20 cellular contexts compared by ENCODE assay signal in genomic region chr19:43507880-43508279, GRCh38. TPM values are rescaled to one million over a fixed set of nuclear protein-coding genes. Genes with fewer than 3 reads are reported as not detected.
DNase-seq lines count a peak whose midpoint lies in the region; ATAC-seq, FAIRE-seq and TF ChIP-seq lines count a peak whose summit lies in the region.
"Had no signal": no experiment of that assay in that cellular context is flagged by ENCODE, and none has a peak within 500 bp of the region (broad histone marks: within the 10 kb centered on the region; RNA-seq: fewer than 3 reads in every experiment).

No MANE protein-coding gene starts in this region.

- in situ Hi-C loops in HepG2 (cut with HindIII; ENCODE audit: extremely low pct_ligation_motif_present, low pct_unique_long_range_greater_than_20kb): no loop called here

- no peak for FAIRE-seq in HepG2 (lab: Jason Lieb, UNC)

- H4K20me1 ChIP-seq in HepG2 (ENCODE audit: insufficient read depth, low read length): no peaks in the 10 kb centered on the region

- no peak for ATAC-seq in HepG2
- ATAC-seq in right lobe of liver: no peak
- no peak for ATAC-seq in naive thymus-derived CD8-positive, alpha-beta T cell
- no peak for ATAC-seq in right cardiac atrium
- ATAC-seq: GM23338, HCT116, Panc1, Right ventricle myocardium inferior had no signal

- peaks cover 35% of the 10 kb centered on the region for H3K36me3 Mint-ChIP-seq in activated T-helper 1 cell treated with anti-CD3 and anti-CD28 coated beads, Interleukin-12 subunit alpha, Interleukin-12 subunit beta, Interleukin-2, Interleukin-4 antibody, amounts not matched to agents 30 ng/mL and 10 ng/mL and 1 ng/mL, durations not matched to agents 14 hours and 24 hours and 36 hours (ENCODE audit: low read depth)
- peaks cover 0 to 37% (median 3%) of the 10 kb centered on the region in 3 donors for H3K36me3 Mint-ChIP-seq in naive thymus-derived CD8-positive, alpha-beta T cell
- peaks cover 36% of the 10 kb centered on the region for H3K36me3 Mint-ChIP-seq in type B pancreatic cell

- peak overlapping the region; percentile 9 for H3K27ac Mint-ChIP-seq in activated T-helper 1 cell treated with anti-CD3 and anti-CD28 coated beads, Interleukin-12 subunit alpha, Interleukin-12 subunit beta, Interleukin-2, Interleukin-4 antibody, amounts not matched to agents 30 ng/mL and 10 ng/mL and 1 ng/mL, durations not matched to agents 14 hours and 24 hours and 36 hours
- peak overlapping the region in 6 of 10 donors; percentile 36 to 85 (median 68) for H3K27ac Mint-ChIP-seq in naive thymus-derived CD8-positive, alpha-beta T cell
- H3K27ac Mint-ChIP-seq in type B pancreatic cell: peak overlapping the region; percentile 72
- H3K27ac Mint-ChIP-seq: GM23338 had no signal

- H3K27ac ChIP-seq in HepG2 (ENCODE audit: extremely low read length, insufficient read depth, low read length) (peak overlapping the region; percentile 26), right lobe of liver (no peak overlapping the region), right cardiac atrium (ENCODE audit: low read length) (no peak overlapping the region), spleen (no peak overlapping the region)

- DNase-seq in HepG2 (ENCODE audit: low spot score) (no peak), right lobe of liver (no peak), type B pancreatic cell (ENCODE audit: extremely low spot score, unreplicated experiment) (no peak), right cardiac atrium (no peak), spleen (no peak), NCI-H187 treated with DMSO at 0.1 percent for 48 hours (lab: John Stamatoyannopoulos, UW) (no peak)
- DNase-seq in activated T-helper 1 cell treated with anti-CD3 and anti-CD28 coated beads, Interleukin-12 subunit alpha, Interleukin-12 subunit beta, Interleukin-2, Interleukin-4 antibody, amounts not matched to agents 30 ng/mL and 10 ng/mL and 1 ng/mL, durations not matched to agents 14 hours and 24 hours and 36 hours (ENCODE audit: low spot score): no peak
- DNase-seq in naive thymus-derived CD8-positive, alpha-beta T cell: no peak
- DNase-seq: C1 segment of cervical spinal cord, DMS53, KBM-7, NCI-H1048, NCI-H1436 treated with DMSO at 0.1 percent for 48 hours, NCI-H2081 treated with DMSO at 0.1 percent for 48 hours, NCI-H510A treated with DMSO at 0.1 percent for 48 hours had no signal

- no peak overlapping the region for H3K9ac ChIP-seq in HepG2 (ENCODE audit: insufficient read depth, low read depth, low read length)

- no peak overlapping the region for H3K4me2 ChIP-seq in HepG2 (ENCODE audit: low read depth, low read length)
- H3K4me2 ChIP-seq: GM23338 had no signal

- intact Hi-C loops in HepG2 (cut with micrococcal nuclease; ENCODE audit: unreplicated experiment) (no loop called here), right lobe of liver (cut with DNase I) (no loop called here), right cardiac atrium (cut with DNase I) (no loop called here), spleen (cut with DNase I; ENCODE audit: low total_unique reads) (no loop called here)
- intact Hi-C loops in activated T-helper 1 cell treated with anti-CD3 and anti-CD28 coated beads, Interleukin-12 subunit alpha, Interleukin-12 subunit beta, Interleukin-2, Interleukin-4 antibody, amounts not matched to agents 30 ng/mL and 10 ng/mL and 1 ng/mL, durations not matched to agents 14 hours and 24 hours and 36 hours (cut with micrococcal nuclease): no loop called here

- POLR2A ChIA-PET in HepG2 (lab: Yijun Ruan, JAX): interaction anchor here (0.6 to 1.0 kb wide), 2 partner anchors 9 to 51 kb away, joined by 4 read pairs; no protein-coding TSS in a partner anchor
- POLR2A ChIA-PET in naive thymus-derived CD8-positive, alpha-beta T cell (lab: Charles Lee): interaction anchor here (0.6 kb wide), 1 partner anchor 43 kb away, joined by 4 read pairs; no protein-coding TSS in a partner anchor

- TF ChIP-seq CTCF in HepG2 (CRISPR knock-in tag; IDR thresholded peaks at IDR 0.05): no peak
- TF ChIP-seq CTCF in right lobe of liver (IDR thresholded peaks at IDR 0.05): no peak
- TF ChIP-seq CTCF in type B pancreatic cell (conservative IDR thresholded peaks at IDR 0.05): no peak
- no peak for TF ChIP-seq CTCF in spleen (IDR thresholded peaks at IDR 0.05 in 8 of 11, conservative IDR thresholded peaks at IDR 0.05 in 3 of 11)

- H3K36me3 ChIP-seq in HepG2 (replicated peaks in 1 of 2; ENCODE audit: control insufficient read depth in 1 of 2, insufficient read depth in 2 of 2, low read length in 2 of 2) (peaks cover 0 to 8% of the 10 kb centered on the region in 2 experiments; a peak in 4 of 5 replicates), right lobe of liver (peaks cover 0 to 30% (median 6%) of the 10 kb centered on the region in 4 donors), spleen (peaks cover 0 to 57% (median 24%) of the 10 kb centered on the region in 6 donors)

- H3K9me3 ChIP-seq in HepG2 (ENCODE audit: low read length): no peaks in the 10 kb centered on the region
- H3K9me3 ChIP-seq in right lobe of liver: no peaks in the 10 kb centered on the region
- no peaks in the 10 kb centered on the region for H3K9me3 ChIP-seq in right cardiac atrium (ENCODE audit: control insufficient read depth, low read length)
- no peaks in the 10 kb centered on the region for H3K9me3 ChIP-seq in spleen

- TF ChIP-seq EP300 in HepG2 (IDR thresholded peaks at IDR 0.05; ENCODE audit: low read depth in 2 of 2, low read length in 2 of 2) (no peak), HepG2 (CRISPR knock-in tag; IDR thresholded peaks at IDR 0.05; ENCODE audit: borderline replicate concordance) (no peak)

- WGBS in HepG2 (ENCODE audit: low lambda C conversion rate): 47% methylated on average over 2 of the region's 2 CpGs
- WGBS in right lobe of liver (ENCODE audit: insufficient coverage, low coverage, low lambda C conversion rate, missing lambda C conversion rate): no CpG with 5 or more reads among the region's 2 CpGs
- 77% methylated on average over 2 of the region's 2 CpGs for WGBS in right cardiac atrium
- 78 to 100% (median 88%) methylated on average over 1 to 2 of the region's 2 CpGs for WGBS in spleen, 5 donors

- H3K4me3 Mint-ChIP-seq in activated T-helper 1 cell treated with anti-CD3 and anti-CD28 coated beads, Interleukin-12 subunit alpha, Interleukin-12 subunit beta, Interleukin-2, Interleukin-4 antibody, amounts not matched to agents 30 ng/mL and 10 ng/mL and 1 ng/mL, durations not matched to agents 14 hours and 24 hours and 36 hours: no peak overlapping the region
- H3K4me3 Mint-ChIP-seq in naive thymus-derived CD8-positive, alpha-beta T cell: no peak overlapping the region
- H3K4me3 Mint-ChIP-seq in type B pancreatic cell: no peak overlapping the region
- H3K4me3 Mint-ChIP-seq: GM23338 had no signal

- H3K27me3 Mint-ChIP-seq in activated T-helper 1 cell treated with anti-CD3 and anti-CD28 coated beads, Interleukin-12 subunit alpha, Interleukin-12 subunit beta, Interleukin-2, Interleukin-4 antibody, amounts not matched to agents 30 ng/mL and 10 ng/mL and 1 ng/mL, durations not matched to agents 14 hours and 24 hours and 36 hours (ENCODE audit: insufficient read depth): no peaks in the 10 kb centered on the region
- H3K27me3 Mint-ChIP-seq in naive thymus-derived CD8-positive, alpha-beta T cell: no peaks in the 10 kb centered on the region
- no peaks in the 10 kb centered on the region for H3K27me3 Mint-ChIP-seq in type B pancreatic cell

- no peaks in the 10 kb centered on the region for H3K9me3 Mint-ChIP-seq in activated T-helper 1 cell treated with anti-CD3 and anti-CD28 coated beads, Interleukin-12 subunit alpha, Interleukin-12 subunit beta, Interleukin-2, Interleukin-4 antibody, amounts not matched to agents 30 ng/mL and 10 ng/mL and 1 ng/mL, durations not matched to agents 14 hours and 24 hours and 36 hours
- no peaks in the 10 kb centered on the region for H3K9me3 Mint-ChIP-seq in naive thymus-derived CD8-positive, alpha-beta T cell
- no peaks in the 10 kb centered on the region for H3K9me3 Mint-ChIP-seq in type B pancreatic cell

- H3K4me1 Mint-ChIP-seq in activated T-helper 1 cell treated with anti-CD3 and anti-CD28 coated beads, Interleukin-12 subunit alpha, Interleukin-12 subunit beta, Interleukin-2, Interleukin-4 antibody, amounts not matched to agents 30 ng/mL and 10 ng/mL and 1 ng/mL, durations not matched to agents 14 hours and 24 hours and 36 hours (ENCODE audit: low read depth): peaks cover 13% of the 10 kb centered on the region
- H3K4me1 Mint-ChIP-seq in naive thymus-derived CD8-positive, alpha-beta T cell: peaks cover 10 to 24% (median 18%) of the 10 kb centered on the region in 4 donors
- peaks cover 16% of the 10 kb centered on the region for H3K4me1 Mint-ChIP-seq in type B pancreatic cell (ENCODE audit: unreplicated experiment)

- H3K27me3 ChIP-seq in HepG2 (ENCODE audit: control insufficient read depth in 1 of 2, insufficient read depth in 2 of 2, low read length in 2 of 2) (no peaks in the 10 kb centered on the region; a peak in 1 of 5 replicates), right lobe of liver (no peaks in the 10 kb centered on the region), right cardiac atrium (ENCODE audit: control insufficient read depth, insufficient read depth) (no peaks in the 10 kb centered on the region), spleen (replicated peaks in 1 of 7) (no peaks in the 10 kb centered on the region)

- BruUV-seq in HepG2 (replicated peaks; lab: Mats Ljungman, UMichigan): no TSS peak

- H3K79me2 ChIP-seq in HepG2 (ENCODE audit: insufficient read depth, low read length): peaks cover 7% of the 10 kb centered on the region

- H3K4me3 ChIP-seq in HepG2 (replicated peaks in 1 of 3; ENCODE audit: insufficient read depth in 1 of 3, low read depth in 2 of 3, low read length in 3 of 3): no peak overlapping the region
- no peak overlapping the region for H3K4me3 ChIP-seq in right lobe of liver
- no peak overlapping the region for H3K4me3 ChIP-seq in right cardiac atrium (ENCODE audit: low read length)
- no peak overlapping the region for H3K4me3 ChIP-seq in spleen
- H3K4me3 ChIP-seq: GM23338 had no signal

- H3K4me1 ChIP-seq in HepG2 (ENCODE audit: insufficient read depth, low read length) (peaks cover 24% of the 10 kb centered on the region), right lobe of liver (peaks cover 0 to 18% (median 2%) of the 10 kb centered on the region in 4 donors), right cardiac atrium (ENCODE audit: control insufficient read depth, insufficient read depth, low read length) (peaks cover 3% of the 10 kb centered on the region), spleen (peaks cover 5 to 28% (median 16%) of the 10 kb centered on the region in 6 donors)

- TF ChIP-seq POLR2A in HepG2 (IDR thresholded peaks at IDR 0.05; ENCODE audit: insufficient read depth in 1 of 2, low read depth in 2 of 2, low read length in 2 of 2) (no peak), right lobe of liver (IDR thresholded peaks at IDR 0.05) (no peak), spleen (IDR thresholded peaks at IDR 0.05) (no peak)

- CTCF ChIA-PET in HepG2 (lab: Yijun Ruan, JAX; ENCODE audit: low intra/inter-chr PET ratio, low total read pairs): no interaction called here

- no peak overlapping the region for H2AFZ ChIP-seq in HepG2 (ENCODE audit: low read length)
- H2AFZ ChIP-seq: GM23338 had no signal

- no peak for TF ChIP-seq RAD21 in HepG2 (CRISPR knock-in tag; IDR thresholded peaks at IDR 0.05)

RNA-seq across cellular contexts. Expression of gene PHLDB3, which starts 3.3 kb away (rescaled TPM):
- total RNA-seq in HepG2 (2016; rRNA removed; fragmentation: Illumina TruSeq; extraction: Trizol) (9.0 and 14.5 TPM in 2 replicates), right lobe of liver (10 to 100 TPM in 5 of 6 experiments, 1 to 10 TPM in 1; 9.6 to 15.0 (median 11.1) TPM), type B pancreatic cell (ENCODE audit: low replicate concordance) (37.9 and 114 TPM in 2 replicates), right cardiac atrium (10 to 100 TPM in 2 of 4 donors, 1 to 10 TPM in 2; 6.3 to 11.4 (median 8.7) TPM), spleen (10 to 100 TPM in 5 of 7 donors, 1 to 10 TPM in 2; 8.0 to 23.0 (median 14.8) TPM)
- 2.3 and 3.9 TPM in 2 replicates for total RNA-seq in HepG2 (2016; cell fraction: cytosol; rRNA removed; fragmentation: Illumina TruSeq; extraction: Trizol; ENCODE audit: low read depth)
- 7.0 and 14.8 TPM in 2 replicates for total RNA-seq in HepG2 (2016; cell fraction: insoluble cytoplasmic fraction; rRNA removed; fragmentation: Illumina TruSeq; extraction: Trizol)
- 4.8 and 4.9 TPM in 2 replicates for total RNA-seq in HepG2 (2016; cell fraction: membrane; rRNA removed; fragmentation: Illumina TruSeq; extraction: Trizol)
- 14.9 and 15.3 TPM in 2 replicates for total RNA-seq in HepG2 (2016; cell fraction: nucleus; rRNA removed; fragmentation: Illumina TruSeq; extraction: Trizol)
- polyA plus RNA-seq in HepG2 (2011; rRNA removed) (11.3 and 14.2 TPM in 2 replicates), right cardiac atrium (6.9 TPM), spleen (10 to 100 TPM; 10.4 to 22.8 (median 17.4) TPM)
- polyA plus RNA-seq in HepG2 (2011; cell fraction: cytosol; rRNA removed): 7.0 and 9.5 TPM in 2 replicates
- 48.5 and 59.0 TPM in 2 replicates for polyA plus RNA-seq in HepG2 (2011; cell fraction: nucleus; rRNA removed)
- polyA plus RNA-seq in HepG2 (2012): 9.8 and 10.4 TPM in 2 replicates
- polyA plus RNA-seq in HepG2 (2016; cell fraction: cytosol; fragmentation: Illumina TruSeq; extraction: Trizol; ENCODE audit: low read depth): 2.9 and 3.2 TPM in 2 replicates
- 10.2 and 10.8 TPM in 2 replicates for polyA plus RNA-seq in HepG2 (2016; cell fraction: insoluble cytoplasmic fraction; fragmentation: Illumina TruSeq; extraction: Trizol; ENCODE audit: low read depth)
- 3.5 and 4.6 TPM in 2 replicates for polyA plus RNA-seq in HepG2 (2016; cell fraction: membrane; fragmentation: Illumina TruSeq; extraction: Trizol; ENCODE audit: low read depth)
- 27.3 and 35.6 TPM in 2 replicates for polyA plus RNA-seq in HepG2 (2016; cell fraction: nucleus; fragmentation: Illumina TruSeq; extraction: Trizol; ENCODE audit: insufficient read depth, low read depth)
- polyA minus RNA-seq in HepG2 (2011; rRNA and poly(A)+ RNA removed; ENCODE audit: low replicate concordance): 4.6 and 12.1 TPM in 2 replicates
- polyA minus RNA-seq in HepG2 (2011; cell fraction: cytosol; rRNA and poly(A)+ RNA removed): 8.2 and 9.8 TPM in 2 replicates
- polyA minus RNA-seq in HepG2 (2011; cell fraction: nucleus; rRNA and poly(A)+ RNA removed): 19.8 and 21.6 TPM in 2 replicates
- total RNA-seq in activated T-helper 1 cell treated with anti-CD3 and anti-CD28 coated beads, Interleukin-12 subunit alpha, Interleukin-12 subunit beta, Interleukin-2, Interleukin-4 antibody, amounts not matched to agents 30 ng/mL and 10 ng/mL and 1 ng/mL, durations not matched to agents 14 hours and 24 hours and 36 hours: 26.8 and 28.7 TPM in 2 replicates
- total RNA-seq in naive thymus-derived CD8-positive, alpha-beta T cell: 10 to 100 TPM; 46.0 to 48.6 TPM
- 1 to 10 TPM; 3.5 to 7.2 (median 4.5) TPM for polyA plus RNA-seq in naive thymus-derived CD8-positive, alpha-beta T cell

RNA-seq across cellular contexts. Expression of gene ETHE1, which starts 19.1 kb away (rescaled TPM):
- total RNA-seq in HepG2 (2016; rRNA removed; fragmentation: Illumina TruSeq; extraction: Trizol): 25.9 and 32.5 TPM in 2 replicates
- total RNA-seq in HepG2 (2016; cell fraction: cytosol; rRNA removed; fragmentation: Illumina TruSeq; extraction: Trizol; ENCODE audit: low read depth): 17.2 and 20.2 TPM in 2 replicates
- total RNA-seq in HepG2 (2016; cell fraction: insoluble cytoplasmic fraction; rRNA removed; fragmentation: Illumina TruSeq; extraction: Trizol): 27.1 and 33.1 TPM in 2 replicates
- total RNA-seq in HepG2 (2016; cell fraction: membrane; rRNA removed; fragmentation: Illumina TruSeq; extraction: Trizol): 23.3 and 25.9 TPM in 2 replicates
- total RNA-seq in HepG2 (2016; cell fraction: nucleus; rRNA removed; fragmentation: Illumina TruSeq; extraction: Trizol): 19.2 and 21.3 TPM in 2 replicates
- polyA plus RNA-seq in HepG2 (2011; rRNA removed): 58.4 and 67.9 TPM in 2 replicates
- polyA plus RNA-seq in HepG2 (2011; cell fraction: cytosol; rRNA removed): 53.8 and 78.5 TPM in 2 replicates
- polyA plus RNA-seq in HepG2 (2011; cell fraction: nucleus; rRNA removed): 67.5 and 68.2 TPM in 2 replicates
- polyA plus RNA-seq in HepG2 (2012): 22.1 and 28.3 TPM in 2 replicates
- polyA plus RNA-seq in HepG2 (2016; cell fraction: cytosol; fragmentation: Illumina TruSeq; extraction: Trizol; ENCODE audit: low read depth): 21.9 and 22.2 TPM in 2 replicates
- 29.8 and 29.9 TPM in 2 replicates for polyA plus RNA-seq in HepG2 (2016; cell fraction: insoluble cytoplasmic fraction; fragmentation: Illumina TruSeq; extraction: Trizol; ENCODE audit: low read depth)
- polyA plus RNA-seq in HepG2 (2016; cell fraction: membrane; fragmentation: Illumina TruSeq; extraction: Trizol; ENCODE audit: low read depth): 24.0 and 25.6 TPM in 2 replicates
- 27.5 and 29.5 TPM in 2 replicates for polyA plus RNA-seq in HepG2 (2016; cell fraction: nucleus; fragmentation: Illumina TruSeq; extraction: Trizol; ENCODE audit: insufficient read depth, low read depth)
- 60.6 and 68.2 TPM in 2 replicates for polyA minus RNA-seq in HepG2 (2011; rRNA and poly(A)+ RNA removed; ENCODE audit: low replicate concordance)
- 27.7 and 31.3 TPM in 2 replicates for polyA minus RNA-seq in HepG2 (2011; cell fraction: cytosol; rRNA and poly(A)+ RNA removed)
- polyA minus RNA-seq in HepG2 (2011; cell fraction: nucleus; rRNA and poly(A)+ RNA removed): 15.2 and 19.4 TPM in 2 replicates
- 10 to 100 TPM; 26.4 to 60.8 (median 46.3) TPM for total RNA-seq in right lobe of liver
- 55.1 and 55.4 TPM in 2 replicates for total RNA-seq in activated T-helper 1 cell treated with anti-CD3 and anti-CD28 coated beads, Interleukin-12 subunit alpha, Interleukin-12 subunit beta, Interleukin-2, Interleukin-4 antibody, amounts not matched to agents 30 ng/mL and 10 ng/mL and 1 ng/mL, durations not matched to agents 14 hours and 24 hours and 36 hours
- total RNA-seq in naive thymus-derived CD8-positive, alpha-beta T cell: 10 to 100 TPM; 23.9 to 24.8 TPM
- polyA plus RNA-seq in naive thymus-derived CD8-positive, alpha-beta T cell: 10 to 100 TPM; 62.0 to 78.7 (median 64.5) TPM
- 57.3 and 116 TPM in 2 replicates for total RNA-seq in type B pancreatic cell (ENCODE audit: low replicate concordance)
- total RNA-seq in right cardiac atrium: 10 to 100 TPM; 12.6 to 18.2 (median 14.9) TPM
- 14.1 TPM for polyA plus RNA-seq in right cardiac atrium
- total RNA-seq in spleen: 10 to 100 TPM; 25.3 to 53.4 (median 34.6) TPM
- 10 to 100 TPM; 20.2 to 42.8 (median 35.3) TPM for polyA plus RNA-seq in spleen

RNA-seq across cellular contexts. Expression of gene ZNF575, which starts 25.1 kb away (rescaled TPM):
- 0.27 TPM in 1 of 2 replicates, not detected in the other for total RNA-seq in HepG2 (2016; rRNA removed; fragmentation: Illumina TruSeq; extraction: Trizol)
- total RNA-seq in HepG2 (2016; cell fraction: cytosol; rRNA removed; fragmentation: Illumina TruSeq; extraction: Trizol; ENCODE audit: low read depth): not detected in 2 replicates
- 0.04 TPM in 1 of 2 replicates, not detected in the other for total RNA-seq in HepG2 (2016; cell fraction: insoluble cytoplasmic fraction; rRNA removed; fragmentation: Illumina TruSeq; extraction: Trizol)
- total RNA-seq in HepG2 (2016; cell fraction: membrane; rRNA removed; fragmentation: Illumina TruSeq; extraction: Trizol): 0.10 and 0.12 TPM in 2 replicates
- not detected in 2 replicates for total RNA-seq in HepG2 (2016; cell fraction: nucleus; rRNA removed; fragmentation: Illumina TruSeq; extraction: Trizol)
- polyA plus RNA-seq in HepG2 (2011; rRNA removed): 0.17 TPM in 2 replicates
- polyA plus RNA-seq in HepG2 (2011; cell fraction: cytosol; rRNA removed): 0.03 and 0.05 TPM in 2 replicates
- 0.19 and 0.43 TPM in 2 replicates for polyA plus RNA-seq in HepG2 (2011; cell fraction: nucleus; rRNA removed)
- 0.30 and 0.32 TPM in 2 replicates for polyA plus RNA-seq in HepG2 (2012)
- polyA plus RNA-seq in HepG2 (2016; cell fraction: cytosol; fragmentation: Illumina TruSeq; extraction: Trizol; ENCODE audit: low read depth): 0.27 and 0.37 TPM in 2 replicates
- 0.32 and 0.36 TPM in 2 replicates for polyA plus RNA-seq in HepG2 (2016; cell fraction: insoluble cytoplasmic fraction; fragmentation: Illumina TruSeq; extraction: Trizol; ENCODE audit: low read depth)
- polyA plus RNA-seq in HepG2 (2016; cell fraction: membrane; fragmentation: Illumina TruSeq; extraction: Trizol; ENCODE audit: low read depth): 0.44 and 0.72 TPM in 2 replicates
- 0.77 TPM in 1 of 2 replicates, not detected in the other for polyA plus RNA-seq in HepG2 (2016; cell fraction: nucleus; fragmentation: Illumina TruSeq; extraction: Trizol; ENCODE audit: insufficient read depth, low read depth)
- 0.23 and 0.32 TPM in 2 replicates for polyA minus RNA-seq in HepG2 (2011; rRNA and poly(A)+ RNA removed; ENCODE audit: low replicate concordance)
- polyA minus RNA-seq in HepG2 (2011; cell fraction: cytosol; rRNA and poly(A)+ RNA removed): 0.26 TPM in 1 of 2 replicates, not detected in the other
- 0.52 TPM in 1 of 2 replicates, not detected in the other for polyA minus RNA-seq in HepG2 (2011; cell fraction: nucleus; rRNA and poly(A)+ RNA removed)
- total RNA-seq in right lobe of liver: under 1 TPM in 5 of 6 experiments, not detected in 1; 0.89 to 0.99 (median 0.95) TPM
- total RNA-seq in activated T-helper 1 cell treated with anti-CD3 and anti-CD28 coated beads, Interleukin-12 subunit alpha, Interleukin-12 subunit beta, Interleukin-2, Interleukin-4 antibody, amounts not matched to agents 30 ng/mL and 10 ng/mL and 1 ng/mL, durations not matched to agents 14 hours and 24 hours and 36 hours: 1.4 and 2.6 TPM in 2 replicates
- 1 to 10 TPM; 5.1 to 5.3 TPM for total RNA-seq in naive thymus-derived CD8-positive, alpha-beta T cell
- 1 to 10 TPM; 1.7 to 4.1 (median 3.0) TPM for polyA plus RNA-seq in naive thymus-derived CD8-positive, alpha-beta T cell
- total RNA-seq in type B pancreatic cell (ENCODE audit: low replicate concordance): 1.8 and 2.6 TPM in 2 replicates
- 1 to 10 TPM; 1.4 to 3.2 (median 2.4) TPM for total RNA-seq in right cardiac atrium
- 0.97 TPM for polyA plus RNA-seq in right cardiac atrium
- total RNA-seq in spleen: 1 to 10 TPM in 5 of 7 donors, not detected in 2; 1.0 to 4.3 (median 2.4) TPM
- polyA plus RNA-seq in spleen: 1 to 10 TPM in 1 of 3 donors, under 1 TPM in 2; 0.82 to 1.9 (median 0.87) TPM
- total RNA-seq: M059J had no signal

RNA-seq across cellular contexts. Expression of gene LYPD3, which starts 42.5 kb away (rescaled TPM):
- 0.15 and 0.51 TPM in 2 replicates for total RNA-seq in HepG2 (2016; rRNA removed; fragmentation: Illumina TruSeq; extraction: Trizol)
- total RNA-seq in HepG2 (2016; cell fraction: cytosol; rRNA removed; fragmentation: Illumina TruSeq; extraction: Trizol; ENCODE audit: low read depth): 0.20 TPM in 1 of 2 replicates, not detected in the other
- 0.24 and 0.35 TPM in 2 replicates for total RNA-seq in HepG2 (2016; cell fraction: insoluble cytoplasmic fraction; rRNA removed; fragmentation: Illumina TruSeq; extraction: Trizol)
- 0.25 and 0.38 TPM in 2 replicates for total RNA-seq in HepG2 (2016; cell fraction: membrane; rRNA removed; fragmentation: Illumina TruSeq; extraction: Trizol)
- 0.28 and 1.0 TPM in 2 replicates for total RNA-seq in HepG2 (2016; cell fraction: nucleus; rRNA removed; fragmentation: Illumina TruSeq; extraction: Trizol)
- 1.5 and 2.6 TPM in 2 replicates for polyA plus RNA-seq in HepG2 (2011; rRNA removed)
- 1.6 and 2.4 TPM in 2 replicates for polyA plus RNA-seq in HepG2 (2011; cell fraction: cytosol; rRNA removed)
- 2.4 and 2.8 TPM in 2 replicates for polyA plus RNA-seq in HepG2 (2011; cell fraction: nucleus; rRNA removed)
- polyA plus RNA-seq in HepG2 (2012): 1.6 and 1.9 TPM in 2 replicates
- 0.33 and 0.83 TPM in 2 replicates for polyA plus RNA-seq in HepG2 (2016; cell fraction: cytosol; fragmentation: Illumina TruSeq; extraction: Trizol; ENCODE audit: low read depth)
- 0.90 and 1.0 TPM in 2 replicates for polyA plus RNA-seq in HepG2 (2016; cell fraction: insoluble cytoplasmic fraction; fragmentation: Illumina TruSeq; extraction: Trizol; ENCODE audit: low read depth)
- 0.80 and 1.0 TPM in 2 replicates for polyA plus RNA-seq in HepG2 (2016; cell fraction: membrane; fragmentation: Illumina TruSeq; extraction: Trizol; ENCODE audit: low read depth)
- polyA plus RNA-seq in HepG2 (2016; cell fraction: nucleus; fragmentation: Illumina TruSeq; extraction: Trizol; ENCODE audit: insufficient read depth, low read depth): 1.1 and 1.2 TPM in 2 replicates
- polyA minus RNA-seq in HepG2 (2011; rRNA and poly(A)+ RNA removed; ENCODE audit: low replicate concordance): 2.5 and 11.3 TPM in 2 replicates
- polyA minus RNA-seq in HepG2 (2011; cell fraction: cytosol; rRNA and poly(A)+ RNA removed): 0.69 and 0.70 TPM in 2 replicates
- polyA minus RNA-seq in HepG2 (2011; cell fraction: nucleus; rRNA and poly(A)+ RNA removed): 0.77 and 0.99 TPM in 2 replicates
- total RNA-seq in right lobe of liver: under 1 TPM in 4 of 6 experiments, not detected in 2; 0.20 to 0.28 (median 0.25) TPM
- 4.1 and 5.3 TPM in 2 replicates for total RNA-seq in activated T-helper 1 cell treated with anti-CD3 and anti-CD28 coated beads, Interleukin-12 subunit alpha, Interleukin-12 subunit beta, Interleukin-2, Interleukin-4 antibody, amounts not matched to agents 30 ng/mL and 10 ng/mL and 1 ng/mL, durations not matched to agents 14 hours and 24 hours and 36 hours
- 1 to 10 TPM; 5.4 to 6.1 TPM for total RNA-seq in naive thymus-derived CD8-positive, alpha-beta T cell
- 1 to 10 TPM; 6.2 to 9.3 (median 8.3) TPM for polyA plus RNA-seq in naive thymus-derived CD8-positive, alpha-beta T cell
- 13.3 and 66.4 TPM in 2 replicates for total RNA-seq in type B pancreatic cell (ENCODE audit: low replicate concordance)
- 1 to 10 TPM in 1 of 4 donors, under 1 TPM in 3; 0.53 to 1.5 (median 0.75) TPM for total RNA-seq in right cardiac atrium
- 0.97 TPM for polyA plus RNA-seq in right cardiac atrium
- total RNA-seq in spleen: 1 to 10 TPM in 6 of 7 donors, under 1 TPM in 1; 0.57 to 2.8 (median 1.4) TPM
- 1 to 10 TPM; 1.5 to 1.7 (median 1.6) TPM for polyA plus RNA-seq in spleen

Comparison
In these comparisons a context has a peak if more than half of its experiments do, and no peak if none do; other contexts are left out.
1. H3K27ac Mint-ChIP-seq: peak in every context shown above with its lines; median percentile 72 in type B pancreatic cell; 68 in naive thymus-derived CD8-positive, alpha-beta T cell; 9 in activated T-helper 1 cell treated with anti-CD3 and anti-CD28 coated beads, Interleukin-12 subunit alpha, Interleukin-12 subunit beta, Interleukin-2, Interleukin-4 antibody, amounts not matched to agents 30 ng/mL and 10 ng/mL and 1 ng/mL, durations not matched to agents 14 hours and 24 hours and 36 hours.